Comparison of ENCODE assay signal across 1 cellular context in genomic region chr4:159101983-159102622, GRCh38.
A peak's percentile ranks its signal among the peaks of the same experiment; 100 is the strongest.
TF ChIP-seq lines count a peak whose summit lies in the region.

No MANE protein-coding gene starts in this region.

TF ChIP-seq in HepG2, 621 proteins besides CTCF, POLR2A, EP300 and RAD21 (continued from another document):
- no peak for TF ChIP-seq LRRFIP1 (CRISPR knock-in tag; conservative IDR thresholded peaks at IDR 0.05)
- 0 out of 2 replicates have a peak, but pooled peaks have one; percentile 53 for TF ChIP-seq DZIP1 (CRISPR knock-in tag; IDR thresholded peaks at IDR 0.05)
- TF ChIP-seq RBFOX2 (IDR thresholded peaks at IDR 0.05; ENCODE audit: low read depth, low read length), result no peak
- no peak for TF ChIP-seq ZNF350 (CRISPR knock-in tag; IDR thresholded peaks at IDR 0.05; ENCODE audit: borderline replicate concordance, low read depth)
TF ChIP-seq in HepG2: peak in this region for 5.
